22 cellular contexts compared by ENCODE assay signal in the genomic region with DNA sequence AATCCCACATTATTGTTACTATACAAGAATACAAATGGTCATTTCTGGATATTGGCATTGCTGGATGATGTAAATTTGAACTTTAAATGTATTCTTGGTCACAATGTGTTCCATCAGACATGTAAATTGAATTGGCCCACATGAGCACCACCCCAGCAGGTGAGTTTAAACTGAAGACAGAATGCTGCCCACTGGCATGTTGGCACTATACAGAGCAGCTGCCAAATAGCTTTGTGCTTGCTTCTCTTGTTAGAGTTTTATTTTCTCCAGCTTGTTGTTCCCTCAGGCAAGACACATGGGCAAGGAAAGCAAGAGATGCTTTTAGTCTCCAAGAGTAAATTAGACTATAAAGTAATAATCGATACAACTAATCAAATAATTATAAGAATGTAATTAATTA.
"Had no signal": no experiment of that assay in that cellular context is flagged by ENCODE, and none has a peak within 500 bp of the region (broad histone marks: within the 10 kb centered on the region; RNA-seq: fewer than 3 reads in every experiment).

No MANE protein-coding gene starts in this region.

- H3K27ac ChIP-seq: SK-N-MC had no signal

- ATAC-seq: activated CD8-positive, alpha-beta memory T cell treated with anti-CD3 and anti-CD28 coated beads, Interleukin-2, amount 10 ng/mL, durations not matched to agents 7 days and 5 days; Right ventricle myocardium inferior had no signal

- H3K4me3 Mint-ChIP-seq: activated B cell treated with CpG ODN at 0.5 μM for 24 hours; activated CD4-positive, alpha-beta T cell treated with anti-CD3 and anti-CD28 coated beads, Interleukin-2, amount 10 ng/mL, durations not matched to agents 24 days and 14 days; activated CD8-positive, alpha-beta memory T cell treated with anti-CD3 and anti-CD28 coated beads, Interleukin-2, amount 10 ng/mL, durations not matched to agents 7 days and 5 days; activated naive CD4-positive, alpha-beta T cell treated with anti-CD3 and anti-CD28 coated beads, Interleukin-2, amount 50 U/mL, for 24 hours; activated T-cell treated with anti-CD3 and anti-CD28 coated beads, Interleukin-2, amount 50 U/mL, for 24 hours; activated T-helper 1 cell treated with anti-CD3 and anti-CD28 coated beads, Interleukin-12 subunit alpha, Interleukin-12 subunit beta, Interleukin-2, Interleukin-4 antibody, amounts not matched to agents 30 ng/mL and 10 ng/mL and 1 ng/mL, durations not matched to agents 14 hours and 24 hours and 36 hours had no signal

- H3K36me3 Mint-ChIP-seq: activated CD8-positive, alpha-beta memory T cell treated with anti-CD3 and anti-CD28 coated beads, Interleukin-2, amount 10 ng/mL, durations not matched to agents 7 days and 5 days; activated naive CD4-positive, alpha-beta T cell treated with anti-CD3 and anti-CD28 coated beads, Interleukin-2, amount 50 U/mL, for 24 hours had no signal

- H3K4me1 Mint-ChIP-seq: activated B cell treated with CpG ODN at 0.5 μM for 24 hours; activated CD4-positive, alpha-beta T cell treated with anti-CD3 and anti-CD28 coated beads, Interleukin-2, amount 10 ng/mL, durations not matched to agents 24 days and 14 days; activated CD8-positive, alpha-beta memory T cell treated with anti-CD3 and anti-CD28 coated beads, Interleukin-2, amount 10 ng/mL, durations not matched to agents 7 days and 5 days; activated naive CD4-positive, alpha-beta T cell treated with anti-CD3 and anti-CD28 coated beads, Interleukin-2, amount 50 U/mL, for 24 hours had no signal

- DNase-seq: activated B cell treated with CpG ODN at 0.5 μM for 24 hours; activated CD4-positive, alpha-beta T cell treated with anti-CD3 and anti-CD28 coated beads for 1 hour; activated CD4-positive, alpha-beta T cell treated with anti-CD3 and anti-CD28 coated beads, Interleukin-2, amount 10 ng/mL, durations not matched to agents 24 days and 14 days; activated CD4-positive, alpha-beta T cell treated with anti-CD3 and anti-CD28 coated beads, Interleukin-2, amount 50 U/mL, for 48 hours; activated CD8-positive, alpha-beta memory T cell treated with anti-CD3 and anti-CD28 coated beads, Interleukin-2, amount 10 ng/mL, durations not matched to agents 7 days and 5 days; activated effector memory CD4-positive, alpha-beta T cell treated with Interleukin-2 at 50 U/mL for 16 hours; activated naive CD4-positive, alpha-beta T cell; activated T-cell treated with anti-CD3 and anti-CD28 coated beads, Interleukin-2, amount 50 U/mL, for 24 hours; aorta; central memory CD4-positive, alpha-beta T cell; MM.1S; NCI-H1105; NCI-H1436 treated with DMSO at 0.1 percent for 48 hours; NCI-H187; NCI-H2081 treated with DMSO at 0.1 percent for 48 hours; NCI-H526; NCI-H82; SW 1271 had no signal

- H3K9me3 Mint-ChIP-seq: activated CD4-positive, alpha-beta T cell treated with anti-CD3 and anti-CD28 coated beads, Interleukin-2, amount 10 ng/mL, durations not matched to agents 24 days and 14 days; activated naive CD4-positive, alpha-beta T cell treated with anti-CD3 and anti-CD28 coated beads, Interleukin-2, amount 50 U/mL, for 24 hours; activated T-cell treated with anti-CD3 and anti-CD28 coated beads, Interleukin-2, amount 50 U/mL, for 24 hours; activated T-helper 1 cell treated with anti-CD3 and anti-CD28 coated beads, Interleukin-12 subunit alpha, Interleukin-12 subunit beta, Interleukin-2, Interleukin-4 antibody, amounts not matched to agents 30 ng/mL and 10 ng/mL and 1 ng/mL, durations not matched to agents 14 hours and 24 hours and 36 hours had no signal

- H3K27ac Mint-ChIP-seq: activated B cell treated with CpG ODN at 0.5 μM for 24 hours; activated CD4-positive, alpha-beta T cell treated with anti-CD3 and anti-CD28 coated beads, Interleukin-2, amount 10 ng/mL, durations not matched to agents 24 days and 14 days; activated CD8-positive, alpha-beta memory T cell treated with anti-CD3 and anti-CD28 coated beads, Interleukin-2, amount 10 ng/mL, durations not matched to agents 7 days and 5 days; activated naive CD4-positive, alpha-beta T cell treated with anti-CD3 and anti-CD28 coated beads, Interleukin-2, amount 50 U/mL, for 24 hours; activated T-cell treated with anti-CD3 and anti-CD28 coated beads, Interleukin-2, amount 50 U/mL, for 24 hours; activated T-helper 1 cell treated with anti-CD3 and anti-CD28 coated beads, Interleukin-12 subunit alpha, Interleukin-12 subunit beta, Interleukin-2, Interleukin-4 antibody, amounts not matched to agents 30 ng/mL and 10 ng/mL and 1 ng/mL, durations not matched to agents 14 hours and 24 hours and 36 hours had no signal

- H3K4me3 ChIP-seq: SK-N-MC had no signal

- H3K27me3 Mint-ChIP-seq: activated B cell treated with CpG ODN at 0.5 μM for 24 hours; activated CD4-positive, alpha-beta T cell treated with anti-CD3 and anti-CD28 coated beads, Interleukin-2, amount 10 ng/mL, durations not matched to agents 24 days and 14 days; activated CD8-positive, alpha-beta memory T cell treated with anti-CD3 and anti-CD28 coated beads, Interleukin-2, amount 10 ng/mL, durations not matched to agents 7 days and 5 days; activated naive CD4-positive, alpha-beta T cell treated with anti-CD3 and anti-CD28 coated beads, Interleukin-2, amount 50 U/mL, for 24 hours; activated T-cell treated with anti-CD3 and anti-CD28 coated beads, Interleukin-2, amount 50 U/mL, for 24 hours had no signal
